In genomic region chr15:71888797-71889196, GRCh38 we compare ENCODE assay signal across 30 cellular contexts.
DNase-seq lines count a peak whose midpoint lies in the region; ATAC-seq, FAIRE-seq and TF ChIP-seq lines count a peak whose summit lies in the region.
"Had no signal": no experiment of that assay in that cellular context is flagged by ENCODE, and none has a peak within 500 bp of the region (broad histone marks: within the 10 kb centered on the region; RNA-seq: fewer than 3 reads in every experiment).

No MANE protein-coding gene starts in this region.

- no peak overlapping the region for H3K27ac ChIP-seq in brain microvascular endothelial cell
- no peak overlapping the region for H3K27ac ChIP-seq in breast epithelium
- H3K27ac ChIP-seq: A549, gastrocnemius medialis, KMS-11, neural progenitor cell, upper lobe of right lung had no signal

- no peak for DNase-seq in GM12891 (ENCODE audit: insufficient read length, low spot score)
- no peak for DNase-seq in activated B cell treated with CpG ODN at 0.5 μM for 24 hours
- no peak for DNase-seq in T-helper 1 cell
- DNase-seq in brain microvascular endothelial cell = no peak
- no peak for DNase-seq in breast epithelium (ENCODE audit: low spot score in 2 of 2)
- DNase-seq: activated CD4-positive, alpha-beta memory T cell treated with anti-CD3 and anti-CD28 coated beads, Interleukin-2, amount 10 ng/mL, durations not matched to agents 7 days and 5 days; activated CD4-positive, CD25-positive, alpha-beta regulatory T cell; activated gamma-delta T cell; activated T-cell treated with anti-CD3 and anti-CD28 coated beads for 4 hours; DMS79; effector memory CD8-positive, alpha-beta T cell; gastrocnemius medialis; hypothalamus; islet precursor cell; NCI-H2081 treated with DMSO at 0.1 percent for 48 hours; NCI-H510A treated with DMSO at 0.1 percent for 48 hours; posterior cingulate gyrus; substantia nigra; T1000; upper lobe of right lung had no signal

- FAIRE-seq in GM12891 (lab: Jason Lieb, UNC) = peak; percentile 57
- FAIRE-seq: H54 had no signal

- POLR2A ChIA-PET in activated B cell treated with CpG ODN at 0.5 μM for 24 hours (lab: Charles Lee) = interaction anchor here (1.0 kb wide), 1 partner anchor 23 kb away, joined by 6 read pairs; no protein-coding TSS in a partner anchor

- CTCF ChIA-PET in activated B cell treated with CpG ODN at 0.5 μM for 24 hours (lab: Charles Lee) = no interaction called here

- no peak overlapping the region for H3K4me3 Mint-ChIP-seq in activated B cell treated with CpG ODN at 0.5 μM for 24 hours
- H3K4me3 Mint-ChIP-seq: activated CD4-positive, alpha-beta memory T cell treated with anti-CD3 and anti-CD28 coated beads, Interleukin-2, amount 10 ng/mL, durations not matched to agents 7 days and 5 days; brain; effector memory CD8-positive, alpha-beta T cell; neural progenitor cell had no signal

- H3K27me3 ChIP-seq in brain microvascular endothelial cell (replicated peaks) = no peaks in the 10 kb centered on the region
- H3K27me3 ChIP-seq in breast epithelium = no peaks in the 10 kb centered on the region
- H3K27me3 ChIP-seq: gastrocnemius medialis, neural progenitor cell, upper lobe of right lung had no signal

- TF ChIP-seq POLR2A in GM12891 (IDR thresholded peaks at IDR 0.05; ENCODE audit: low read depth, low read length) = no peak
- no peak for TF ChIP-seq POLR2A in breast epithelium (IDR thresholded peaks at IDR 0.05)

- no peaks in the 10 kb centered on the region for H3K9me3 ChIP-seq in breast epithelium
- H3K9me3 ChIP-seq: A549, gastrocnemius medialis, upper lobe of right lung had no signal

- ATAC-seq in GM21360 (IDR thresholded peaks at IDR 0.05; ENCODE audit: unreplicated experiment) (peak; percentile 67), HG02938 (IDR thresholded peaks at IDR 0.05; ENCODE audit: unreplicated experiment) (peak; percentile 54), activated B cell treated with CpG ODN at 0.5 μM for 24 hours (ENCODE audit: low read depth) (peak; percentile 34), GM21367 (IDR thresholded peaks at IDR 0.05; ENCODE audit: unreplicated experiment) (no peak)
- ATAC-seq: A549; effector memory CD8-positive, alpha-beta T cell; esophagus mucosa; gastrocnemius medialis; sciatic nerve; upper lobe of right lung had no signal

- peaks cover 66% of the 10 kb centered on the region for H3K36me3 Mint-ChIP-seq in activated B cell treated with CpG ODN at 0.5 μM for 24 hours (ENCODE audit: low read depth)

- in situ Hi-C loops in brain microvascular endothelial cell (cut with HindIII; ENCODE audit: low pct_ligation_motif_present, low sequenced_read_pairs) = no loop called here

- peaks cover 2% of the 10 kb centered on the region for H3K36me3 ChIP-seq in brain microvascular endothelial cell (replicated peaks)
- H3K36me3 ChIP-seq in breast epithelium = no peaks in the 10 kb centered on the region
- H3K36me3 ChIP-seq: neural progenitor cell had no signal

- H3K4me1 ChIP-seq in breast epithelium = no peaks in the 10 kb centered on the region
- H3K4me1 ChIP-seq: A549, upper lobe of right lung had no signal

- intact Hi-C loops in activated B cell treated with CpG ODN at 0.5 μM for 24 hours (cut with micrococcal nuclease) (no loop called here), breast epithelium (cut with DNase I; ENCODE audit: low total_unique reads) (no loop called here)

- TF ChIP-seq CTCF in activated B cell treated with CpG ODN at 0.5 μM for 24 hours (IDR thresholded peaks at IDR 0.05) (no peak), brain microvascular endothelial cell (IDR thresholded peaks at IDR 0.05; ENCODE audit: low read depth, low read length, missing control alignments) (no peak), breast epithelium (IDR thresholded peaks at IDR 0.05) (no peak)

- H3K27ac Mint-ChIP-seq in activated B cell treated with CpG ODN at 0.5 μM for 24 hours = no peak overlapping the region
- H3K27ac Mint-ChIP-seq: activated CD4-positive, alpha-beta memory T cell treated with anti-CD3 and anti-CD28 coated beads, Interleukin-2, amount 10 ng/mL, durations not matched to agents 7 days and 5 days; brain; effector memory CD8-positive, alpha-beta T cell; neural progenitor cell had no signal

- no peaks in the 10 kb centered on the region for H3K27me3 Mint-ChIP-seq in activated B cell treated with CpG ODN at 0.5 μM for 24 hours
- H3K27me3 Mint-ChIP-seq: activated CD4-positive, alpha-beta memory T cell treated with anti-CD3 and anti-CD28 coated beads, Interleukin-2, amount 10 ng/mL, durations not matched to agents 7 days and 5 days; brain; effector memory CD8-positive, alpha-beta T cell had no signal

- no peak overlapping the region for H3K4me3 ChIP-seq in brain microvascular endothelial cell (ENCODE audit: low read depth, low read length)
- no peak overlapping the region for H3K4me3 ChIP-seq in breast epithelium
- H3K4me3 ChIP-seq: A549, gastrocnemius medialis, neural progenitor cell, upper lobe of right lung had no signal

- no peaks in the 10 kb centered on the region for H3K9me3 Mint-ChIP-seq in activated B cell treated with CpG ODN at 0.5 μM for 24 hours
- H3K9me3 Mint-ChIP-seq: activated CD4-positive, alpha-beta memory T cell treated with anti-CD3 and anti-CD28 coated beads, Interleukin-2, amount 10 ng/mL, durations not matched to agents 7 days and 5 days; brain; effector memory CD8-positive, alpha-beta T cell; neural progenitor cell had no signal

- peaks cover 5% of the 10 kb centered on the region for H3K4me1 Mint-ChIP-seq in activated B cell treated with CpG ODN at 0.5 μM for 24 hours
- H3K4me1 Mint-ChIP-seq: activated CD4-positive, alpha-beta memory T cell treated with anti-CD3 and anti-CD28 coated beads, Interleukin-2, amount 10 ng/mL, durations not matched to agents 7 days and 5 days; brain had no signal

TF ChIP-seq in GM12891, 5 proteins besides CTCF, POLR2A, EP300 and RAD21:
- TF ChIP-seq TAF1 (IDR thresholded peaks at IDR 0.05; ENCODE audit: low read depth, low read length) (no peak), POU2F2 (IDR thresholded peaks at IDR 0.05; ENCODE audit: low read depth, low read length) (no peak), SPI1 (IDR thresholded peaks at IDR 0.05; ENCODE audit: low read depth, low read length) (0 out of 2 replicates have a peak, but pooled peaks have one; percentile 28), PAX5 (IDR thresholded peaks at IDR 0.05; ENCODE audit: insufficient read depth, low read length, severe bottlenecking) (no peak)
